Comparison of ENCODE assay signal across 11 cellular contexts in the genomic region with DNA sequence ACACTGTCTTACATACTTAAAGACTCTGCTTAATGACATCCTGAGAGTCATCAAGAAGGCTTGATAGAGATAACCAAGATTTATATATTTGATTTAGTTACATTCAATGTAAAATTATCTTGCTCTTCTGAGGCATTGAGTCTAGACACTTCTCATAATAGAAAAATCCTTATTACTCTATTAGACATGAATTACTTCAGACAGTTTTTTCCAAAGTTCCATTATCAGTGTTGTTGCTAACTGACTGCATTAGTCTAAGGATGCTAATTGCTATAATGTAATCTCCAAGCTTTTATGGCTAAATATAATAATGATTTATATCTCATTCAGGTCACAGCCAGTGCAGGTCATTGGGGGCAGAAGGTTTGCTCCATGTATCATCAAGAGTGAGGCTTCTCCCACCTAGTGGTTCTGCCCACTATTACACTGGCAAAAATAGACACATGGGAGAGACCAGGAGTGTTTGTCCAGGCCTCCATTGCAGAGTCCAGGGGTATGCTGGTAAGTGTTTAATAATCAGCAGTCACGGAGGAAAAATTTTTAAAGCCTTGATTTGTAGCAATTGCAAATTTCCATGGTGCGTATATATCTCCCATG.
A peak's percentile ranks its signal among the peaks of the same experiment; 100 is the strongest.
DNase-seq lines count a peak whose midpoint lies in the region; ATAC-seq and TF ChIP-seq lines count a peak whose summit lies in the region.
"Had no signal": no experiment of that assay in that cellular context is flagged by ENCODE, and none has a peak within 500 bp of the region (broad histone marks: within the 10 kb centered on the region; RNA-seq: fewer than 3 reads in every experiment).

No MANE protein-coding gene starts in this region.

- H3K4me1 ChIP-seq in CD4-positive, alpha-beta memory T cell (ENCODE audit: insufficient read depth, low read length): no peaks in the 10 kb centered on the region

- intact Hi-C loops in CD4-positive, alpha-beta memory T cell (cut with micrococcal nuclease): no loop called here

- POLR2A ChIA-PET in CD4-positive, alpha-beta memory T cell (lab: Charles Lee; ENCODE audit: partially characterized antibody): no interaction called here

- no peaks in the 10 kb centered on the region for H3K36me3 ChIP-seq in CD4-positive, alpha-beta memory T cell (ENCODE audit: insufficient read depth, low read length)

- peaks cover 0 to 4% (median 2%) of the 10 kb centered on the region in 4 donors for H3K4me1 Mint-ChIP-seq in CD4-positive, alpha-beta memory T cell

- no peak for ATAC-seq in GM19452 (IDR thresholded peaks at IDR 0.05; ENCODE audit: unreplicated experiment)

- peak; percentile 21 for DNase-seq in NCI-H345 (lab: John Stamatoyannopoulos, UW)
- no peak for DNase-seq in NCI-H345 treated with DMSO at 0.1 percent for 48 hours (lab: John Stamatoyannopoulos, UW; ENCODE audit: unreplicated experiment)
- peak; percentile 12 for DNase-seq in NCI-H1092 treated with DMSO at 0.1 percent for 48 hours (lab: John Stamatoyannopoulos, UW)
- DNase-seq in cerebellar cortex (ENCODE audit: low spot score): peak; percentile 22
- no peak for DNase-seq in retinal pigment epithelial cell (ENCODE audit: low read depth)
- DNase-seq in cortex of kidney (lab: John Stamatoyannopoulos, UW): no peak
- no peak for DNase-seq in CD4-positive, alpha-beta memory T cell
- DNase-seq: activated B cell treated with CpG ODN at 0.5 μM for 24 hours, AML-193, nucleus accumbens had no signal

- H3K4me3 ChIP-seq in retinal pigment epithelial cell (ENCODE audit: low read length): no peak overlapping the region
- no peak overlapping the region for H3K4me3 ChIP-seq in CD4-positive, alpha-beta memory T cell (ENCODE audit: low read length in 2 of 2)

- no peaks in the 10 kb centered on the region for H3K27me3 ChIP-seq in CD4-positive, alpha-beta memory T cell (ENCODE audit: insufficient read depth, low read length)

- peak; percentile 61 for TF ChIP-seq CTCF in retinal pigment epithelial cell (conservative IDR thresholded peaks at IDR 0.05; ENCODE audit: low read depth, low read length)

- no peak overlapping the region for H3K27ac Mint-ChIP-seq in CD4-positive, alpha-beta memory T cell
- H3K27ac Mint-ChIP-seq: activated B cell treated with CpG ODN at 0.5 μM for 24 hours had no signal

- H3K36me3 Mint-ChIP-seq in CD4-positive, alpha-beta memory T cell: no peaks in the 10 kb centered on the region

- no peaks in the 10 kb centered on the region for H3K9me3 Mint-ChIP-seq in CD4-positive, alpha-beta memory T cell
- H3K9me3 Mint-ChIP-seq: activated B cell treated with CpG ODN at 0.5 μM for 24 hours had no signal

- H3K9me3 ChIP-seq in CD4-positive, alpha-beta memory T cell (ENCODE audit: control insufficient read depth in 1 of 2, low read length in 2 of 2): no peaks in the 10 kb centered on the region

- H3K4me3 Mint-ChIP-seq in CD4-positive, alpha-beta memory T cell: no peak overlapping the region
- H3K4me3 Mint-ChIP-seq: activated B cell treated with CpG ODN at 0.5 μM for 24 hours had no signal

- H3K27ac ChIP-seq in CD4-positive, alpha-beta memory T cell (ENCODE audit: low read depth, low read length): no peak overlapping the region

- no peaks in the 10 kb centered on the region for H3K27me3 Mint-ChIP-seq in CD4-positive, alpha-beta memory T cell
- H3K27me3 Mint-ChIP-seq: activated B cell treated with CpG ODN at 0.5 μM for 24 hours had no signal

- CTCF ChIA-PET in CD4-positive, alpha-beta memory T cell (lab: Charles Lee; ENCODE audit: partially characterized antibody): no interaction called here

Comparison
In these comparisons a context has a peak if more than half of its experiments do, and no peak if none do; other contexts are left out.
1. DNase-seq: peak in NCI-H345 (single experiment), NCI-H1092 treated with DMSO at 0.1 percent for 48 hours (single experiment) and cerebellar cortex (single experiment); none in NCI-H345 treated with DMSO at 0.1 percent for 48 hours (single experiment), retinal pigment epithelial cell (single experiment), cortex of kidney (single experiment) and CD4-positive, alpha-beta memory T cell (0 of 5).